Comparison of ENCODE assay signal across 1 cellular context in genomic region chr17:8109669-8110455, GRCh38.
TF ChIP-seq lines count a peak whose summit lies in the region.

No MANE protein-coding gene starts in this region.

TF ChIP-seq in endothelial cell of umbilical vein, 7 proteins besides CTCF, POLR2A, EP300 and RAD21:
- TF ChIP-seq GATA2 (IDR thresholded peaks at IDR 0.05; ENCODE audit: insufficient read depth, insufficient read length, low read depth, low read length) (no peak), MYC (IDR thresholded peaks at IDR 0.05; ENCODE audit: low read depth, low read length) (no peak), EZH2 (IDR thresholded peaks at IDR 0.05; ENCODE audit: borderline replicate concordance, low read depth, low read length, severe bottlenecking) (peak; percentile 65), MAX (IDR thresholded peaks at IDR 0.05; ENCODE audit: insufficient read depth, insufficient read length) (no peak), FOS (IDR thresholded peaks at IDR 0.05; ENCODE audit: borderline replicate concordance, insufficient read depth, low read length) (no peak), POLR2AphosphoS5 (IDR thresholded peaks at IDR 0.05; ENCODE audit: insufficient read depth, low read depth, low read length) (no peak)
